ENCODE assay signal across 11 cellular contexts in genomic region chr5:150514708-150515211, GRCh38. TPM values are rescaled to one million over a fixed set of nuclear protein-coding genes. Genes with fewer than 3 reads are reported as not detected.
DNase-seq lines count a peak whose midpoint lies in the region; ATAC-seq and TF ChIP-seq lines count a peak whose summit lies in the region.
"Had no signal": no experiment of that assay in that cellular context is flagged by ENCODE, and none has a peak within 500 bp of the region (broad histone marks: within the 10 kb centered on the region; RNA-seq: fewer than 3 reads in every experiment).

No MANE protein-coding gene starts in this region.

- H3K27me3 ChIP-seq in right atrium auricular region (no peaks in the 10 kb centered on the region), suprapubic skin (no peaks in the 10 kb centered on the region)

- H3K36me3 ChIP-seq in right atrium auricular region (no peaks in the 10 kb centered on the region), suprapubic skin (no peaks in the 10 kb centered on the region)

- H3K4me1 ChIP-seq in right atrium auricular region: peaks cover 0 to 84% of the 10 kb centered on the region in 2 donors
- peaks cover 76% of the 10 kb centered on the region for H3K4me1 ChIP-seq in suprapubic skin

- 70% methylated on average over 3 of the region's 3 CpGs for WGBS in suprapubic skin

- no peak for TF ChIP-seq EP300 in suprapubic skin (IDR thresholded peaks at IDR 0.05)

- TF ChIP-seq CTCF in right atrium auricular region (IDR thresholded peaks at IDR 0.05) (no peak), suprapubic skin (IDR thresholded peaks at IDR 0.05) (no peak)

- ATAC-seq in GM21515 (IDR thresholded peaks at IDR 0.05; ENCODE audit: unreplicated experiment): no peak
- ATAC-seq in GM19395 (IDR thresholded peaks at IDR 0.05; ENCODE audit: unreplicated experiment): no peak
- ATAC-seq in HG03521 (IDR thresholded peaks at IDR 0.05; ENCODE audit: unreplicated experiment): no peak
- ATAC-seq: natural killer cell had no signal

- no peaks in the 10 kb centered on the region for H3K9me3 ChIP-seq in right atrium auricular region
- no peaks in the 10 kb centered on the region for H3K9me3 ChIP-seq in suprapubic skin

- no peak overlapping the region for H3K4me3 ChIP-seq in right atrium auricular region
- no peak overlapping the region for H3K4me3 ChIP-seq in suprapubic skin

- H3K27ac ChIP-seq in right atrium auricular region (peak overlapping the region; percentile 73 to 78), suprapubic skin (peak overlapping the region; percentile 14)

- no peak for TF ChIP-seq POLR2A in suprapubic skin (IDR thresholded peaks at IDR 0.05)

- DNase-seq in HT-29 (ENCODE audit: low spot score): peak; percentile 27
- peak; percentile 39 for DNase-seq in amniotic epithelial cell (ENCODE audit: low read depth)
- no peak for DNase-seq in right atrium auricular region (ENCODE audit: low spot score)
- no peak for DNase-seq in suprapubic skin (ENCODE audit: low spot score in 2 of 2)
- no peak for DNase-seq in stimulated activated CD4-positive, alpha-beta T cell treated with anti-CD3 and anti-CD28 coated beads, Interleukin-4, amount 100 ng/mL, for 24 hours
- DNase-seq: activated CD4-positive, alpha-beta T cell treated with anti-CD3 and anti-CD28 coated beads, Interleukin-2, amount 10 ng/mL, durations not matched to agents 7 days and 5 days; natural killer cell; NCI-H446 had no signal

RNA-seq across cellular contexts. Expression of gene NDST1, which starts 6.8 kb away (rescaled TPM):
- total RNA-seq in HT-29 (2014; rRNA removed; shearing (Covaris generic)): 6.9 and 11.0 TPM in 2 replicates
- total RNA-seq in right atrium auricular region: 10 to 100 TPM; 81.4 to 91.8 TPM
- total RNA-seq in suprapubic skin: 100 to 1,000 TPM in 3 of 4 donors, 10 to 100 TPM in 1; 94.6 to 157 (median 134) TPM

Comparison
In these comparisons a context has a peak if more than half of its experiments do, and no peak if none do; other contexts are left out.
1. DNase-seq: peak in HT-29 (single experiment) and amniotic epithelial cell (single experiment); none in right atrium auricular region (single experiment), suprapubic skin (0 of 2) and stimulated activated CD4-positive, alpha-beta T cell treated with anti-CD3 and anti-CD28 coated beads, Interleukin-4, amount 100 ng/mL, for 24 hours (single experiment).